Comparison of ENCODE assay signal across 21 cellular contexts in genomic region chr2:24513266-24513665, GRCh38. TPM values are rescaled to one million over a fixed set of nuclear protein-coding genes. Genes with fewer than 3 reads are reported as not detected.
A peak's percentile ranks its signal among the peaks of the same experiment; 100 is the strongest.
DNase-seq lines count a peak whose midpoint lies in the region; ATAC-seq, FAIRE-seq and TF ChIP-seq lines count a peak whose summit lies in the region.
"Had no signal": no experiment of that assay in that cellular context is flagged by ENCODE, and none has a peak within 500 bp of the region (broad histone marks: within the 10 kb centered on the region; RNA-seq: fewer than 3 reads in every experiment).

No MANE protein-coding gene starts in this region.

- H3K4me3 ChIP-seq in fibroblast of mammary gland (ENCODE audit: control insufficient read depth, low read depth, low read length) = no peak overlapping the region
- H3K4me3 ChIP-seq: A549 had no signal

- TF ChIP-seq CTCF in fibroblast of mammary gland (conservative IDR thresholded peaks at IDR 0.05; ENCODE audit: control insufficient read depth, insufficient read depth, low read depth, low read length) (no peak), natural killer cell (IDR thresholded peaks at IDR 0.05) (no peak), GM10266 (IDR thresholded peaks at IDR 0.05; ENCODE audit: control insufficient read depth, insufficient read depth, low read depth, missing control alignments) (no peak)

- no peak for FAIRE-seq in GM19239 (lab: Jason Lieb, UNC)
- FAIRE-seq: A549, H54, RCC 7860 had no signal

- H3K27ac Mint-ChIP-seq in natural killer cell = peak overlapping the region; percentile 27 to 79

- H3K9me3 Mint-ChIP-seq in natural killer cell = no peaks in the 10 kb centered on the region
- H3K9me3 Mint-ChIP-seq: CD4-positive, CD25-positive, alpha-beta regulatory T cell had no signal

- H3K27me3 Mint-ChIP-seq in natural killer cell (ENCODE audit: low read depth in 2 of 2) = no peaks in the 10 kb centered on the region
- H3K27me3 Mint-ChIP-seq: CD4-positive, CD25-positive, alpha-beta regulatory T cell had no signal

- H3K36me3 Mint-ChIP-seq in natural killer cell = no peaks in the 10 kb centered on the region
- H3K36me3 Mint-ChIP-seq: CD4-positive, CD25-positive, alpha-beta regulatory T cell had no signal

- intact Hi-C loops in natural killer cell (cut with micrococcal nuclease) = loop anchor here (2.0 to 10.0 kb wide), 2 partner anchors 20 to 58 kb away; no protein-coding TSS in a partner anchor

- H3K4me3 Mint-ChIP-seq in natural killer cell = peak overlapping the region; percentile 36

- DNase-seq in EH (ENCODE audit: low read depth) (peak; percentile 4), amniotic epithelial cell (ENCODE audit: low read depth) (peak; percentile 57), fibroblast of mammary gland (ENCODE audit: low read depth) (peak; percentile 46), natural killer cell (no peak), GM19239 (ENCODE audit: insufficient read length, low spot score) (no peak), NK-92 (lab: John Stamatoyannopoulos, UW; ENCODE audit: unreplicated experiment) (no peak), GM10266 (ENCODE audit: extremely low spot score) (no peak)
- DNase-seq: BE2C; CD4-positive, CD25-positive, alpha-beta regulatory T cell; DMS79; Kasumi-1; NCI-H1694; NCI-H2081; NCI-H2171; NCI-H524 treated with DMSO at 0.1 percent for 48 hours; NCI-H82; OCI-M1 had no signal

- ATAC-seq in natural killer cell = no peak
- ATAC-seq in HG03108 (IDR thresholded peaks at IDR 0.05; ENCODE audit: unreplicated experiment) = no peak
- ATAC-seq: A549 had no signal

- H3K4me1 Mint-ChIP-seq in natural killer cell = peaks cover 72 to 73% of the 10 kb centered on the region in 2 donors

RNA-seq across cellular contexts. Expression of gene NCOA1, which starts 22.2 kb away (rescaled TPM):
- 100 to 1,000 TPM; 122 to 149 (median 124) TPM for total RNA-seq in natural killer cell

Comparison
In these comparisons a context has a peak if more than half of its experiments do, and no peak if none do; other contexts are left out.
1. DNase-seq: peak in EH (single experiment), amniotic epithelial cell (single experiment) and fibroblast of mammary gland (single experiment); none in natural killer cell (single experiment), GM19239 (single experiment), NK-92 (single experiment) and GM10266 (single experiment).